In the genomic region with DNA sequence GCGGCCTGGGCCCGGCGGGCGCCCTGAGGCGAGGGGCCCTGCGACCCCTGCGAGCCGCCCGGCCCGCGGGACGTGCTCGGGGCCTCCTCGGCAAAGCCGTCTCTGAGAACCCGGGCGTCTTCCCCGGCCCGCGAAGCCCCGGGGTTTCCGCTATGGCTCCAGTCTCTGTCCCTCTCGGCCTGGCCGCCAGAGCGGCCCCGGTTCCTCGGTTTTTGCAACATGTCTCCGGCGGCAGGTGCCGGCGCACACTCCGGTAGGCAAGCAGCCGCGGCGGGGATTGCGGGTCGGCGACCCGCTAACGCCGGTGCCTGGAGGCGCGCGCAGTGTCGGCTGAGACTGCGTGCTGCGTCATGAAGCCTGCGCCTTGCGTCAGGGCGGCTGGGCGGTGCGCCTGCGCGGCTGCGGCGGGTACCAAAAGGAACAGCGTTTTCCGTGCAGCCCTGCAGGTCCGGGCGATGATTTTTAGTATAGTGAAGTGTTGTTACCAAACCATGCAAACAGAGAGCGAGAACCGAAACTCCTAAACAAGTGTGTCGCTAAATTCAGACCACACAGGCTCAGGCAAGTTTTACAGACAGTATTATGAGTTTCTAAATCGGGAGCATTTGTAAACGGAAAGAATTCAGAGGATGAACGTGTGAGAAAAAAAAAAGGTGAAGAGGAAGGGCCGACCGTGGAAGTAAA, we compare ENCODE assay signal across 8 cellular contexts. TPM values are rescaled to one million over a fixed set of nuclear protein-coding genes. Genes with fewer than 3 reads are reported as not detected.
A peak's percentile ranks its signal among the peaks of the same experiment; 100 is the strongest.
DNase-seq lines count a peak whose midpoint lies in the region; ATAC-seq, FAIRE-seq and TF ChIP-seq lines count a peak whose summit lies in the region.

Gene NSMCE3, minus strand, starts transcription at position 338 of the 684 bp plus-strand sequence. Its CDS starts 117 bp downstream, at position 221.

- DNase-seq in D721Med (ENCODE audit: insufficient read length, low spot score) (peak; percentile 29), activated T-cell treated with anti-CD3 and anti-CD28 coated beads for 48 hours (ENCODE audit: low read depth) (peak; percentile 91)
- DNase-seq in stimulated activated CD8-positive, alpha-beta memory T cell treated with anti-CD3 and anti-CD28 coated beads, Interleukin-4, amount 100 ng/mL, for 48 hours: peak; percentile 92

- H3K79me2 ChIP-seq in OCI-LY3 (ENCODE audit: low read length): peaks cover 32% of the 10 kb centered on the region

- peaks cover 4% of the 10 kb centered on the region for H4K20me1 ChIP-seq in OCI-LY3 (ENCODE audit: insufficient read depth, low read length)

- H3K36me3 ChIP-seq in HUES64 (ENCODE audit: insufficient read depth, low read length): no peaks in the 10 kb centered on the region
- H3K36me3 ChIP-seq in OCI-LY3 (replicated peaks; ENCODE audit: low read depth, low read length): peaks cover 4% of the 10 kb centered on the region
- H3K36me3 ChIP-seq in esophagus (ENCODE audit: control insufficient read depth in 2 of 2, insufficient read depth in 2 of 2, low read length in 1 of 2): no peaks in the 10 kb centered on the region
- H3K36me3 ChIP-seq in mucosa of stomach (ENCODE audit: control insufficient read depth, insufficient read depth, low read length): no peaks in the 10 kb centered on the region

- H3K4me2 ChIP-seq in OCI-LY3 (ENCODE audit: low read length): peak within 1 kb of the TSS; percentile 84

- peak; percentile 89 for ATAC-seq in GM21515 (IDR thresholded peaks at IDR 0.05; ENCODE audit: unreplicated experiment)

- no peaks in the 10 kb centered on the region for H3K9me3 ChIP-seq in HUES64 (ENCODE audit: insufficient read depth, low read depth, low read length)
- no peaks in the 10 kb centered on the region for H3K9me3 ChIP-seq in OCI-LY3 (ENCODE audit: insufficient read depth, low read length)
- H3K9me3 ChIP-seq in esophagus (ENCODE audit: control insufficient read depth in 2 of 2, insufficient read depth in 1 of 2, low read depth in 1 of 2, low read length in 1 of 2): no peaks in the 10 kb centered on the region
- H3K9me3 ChIP-seq in mucosa of stomach (ENCODE audit: control insufficient read depth, low read length): no peaks in the 10 kb centered on the region

- no peaks in the 10 kb centered on the region for H3K27me3 ChIP-seq in HUES64 (ENCODE audit: insufficient read depth, low read length)
- no peaks in the 10 kb centered on the region for H3K27me3 ChIP-seq in OCI-LY3 (ENCODE audit: low read depth, low read length)
- H3K27me3 ChIP-seq in esophagus (ENCODE audit: control insufficient read depth in 1 of 2, insufficient read depth in 2 of 2, low read length in 2 of 2): no peaks in the 10 kb centered on the region
- no peaks in the 10 kb centered on the region for H3K27me3 ChIP-seq in mucosa of stomach (ENCODE audit: control insufficient read depth, insufficient read depth, low read length)

- WGBS in HUES64: under 1% methylated on average over 68 of the region's 68 CpGs
- 0% methylated on average over 59 to 68 of the region's 68 CpGs for WGBS in esophagus, 2 donors

- H3K4me3 ChIP-seq in HUES64 (ENCODE audit: low read length): peak within 1 kb of the TSS; percentile 99
- peak within 1 kb of the TSS; percentile 84 for H3K4me3 ChIP-seq in OCI-LY3 (ENCODE audit: low read length)
- H3K4me3 ChIP-seq in esophagus (ENCODE audit: low read depth in 1 of 2, low read length in 2 of 2): peak within 1 kb of the TSS; percentile 77 to 88
- peak within 1 kb of the TSS; percentile 60 for H3K4me3 ChIP-seq in mucosa of stomach (ENCODE audit: low read length)

- H3K9ac ChIP-seq in HUES64 (ENCODE audit: low read depth, low read length) (peak within 1 kb of the TSS; percentile 75), OCI-LY3 (ENCODE audit: low read length) (peak within 1 kb of the TSS; percentile 78), mucosa of stomach (ENCODE audit: low read length) (peak within 1 kb of the TSS; percentile 80)

- H2AFZ ChIP-seq in OCI-LY3 (ENCODE audit: low read depth, low read length): peak within 1 kb of the TSS; percentile 44

- H3K4me1 ChIP-seq in HUES64 (ENCODE audit: insufficient read depth, low read length) (peaks cover 27% of the 10 kb centered on the region), OCI-LY3 (ENCODE audit: low read length) (peaks cover 28% of the 10 kb centered on the region), esophagus (ENCODE audit: control insufficient read depth in 2 of 2, insufficient read depth in 2 of 2, low read length in 1 of 2) (peaks cover 0 to 4% of the 10 kb centered on the region in 2 donors), mucosa of stomach (ENCODE audit: control insufficient read depth, insufficient read depth, low read length) (no peaks in the 10 kb centered on the region)

- H3K27ac ChIP-seq in HUES64 (ENCODE audit: low read depth, low read length) (peak within 1 kb of the TSS; percentile 76; the same call in 1 of the 2 replicates), OCI-LY3 (ENCODE audit: low read length) (peak within 1 kb of the TSS; percentile 93), esophagus (ENCODE audit: low read depth in 2 of 2, low read length in 1 of 2) (peak within 1 kb of the TSS; percentile 93 to 96)

- no peak for TF ChIP-seq CTCF in D721Med (IDR thresholded peaks at IDR 0.05; ENCODE audit: insufficient read depth, missing control alignments)
- no peak for TF ChIP-seq CTCF in OCI-LY3 (IDR thresholded peaks at IDR 0.05; ENCODE audit: low read depth, low read length)

- FAIRE-seq in D721Med (lab: Jason Lieb, UNC): no peak

RNA-seq across cellular contexts. Expression of gene NSMCE3, which starts in this region (rescaled TPM):
- 6.9 TPM for polyA plus RNA-seq in HUES64 (2013, experiment 1 of 2)
- polyA plus RNA-seq in HUES64 (2013, experiment 2 of 2): 7.9 TPM
- polyA plus RNA-seq in esophagus: 1 to 10 TPM; 3.0 to 3.4 TPM

Comparison
In these comparisons a context has a peak if more than half of its experiments do, and no peak if none do; other contexts are left out.
1. Peak in every context shown above with its lines: DNase-seq, ATAC-seq, H3K4me3 ChIP-seq and H3K27ac ChIP-seq.
2. DNase-seq: peak in every context shown above with its lines; median percentile 92 in stimulated activated CD8-positive, alpha-beta memory T cell treated with anti-CD3 and anti-CD28 coated beads, Interleukin-4, amount 100 ng/mL, for 48 hours; 91 in activated T-cell treated with anti-CD3 and anti-CD28 coated beads for 48 hours; 29 in D721Med.